11 cellular contexts compared by ENCODE assay signal in the genomic region with DNA sequence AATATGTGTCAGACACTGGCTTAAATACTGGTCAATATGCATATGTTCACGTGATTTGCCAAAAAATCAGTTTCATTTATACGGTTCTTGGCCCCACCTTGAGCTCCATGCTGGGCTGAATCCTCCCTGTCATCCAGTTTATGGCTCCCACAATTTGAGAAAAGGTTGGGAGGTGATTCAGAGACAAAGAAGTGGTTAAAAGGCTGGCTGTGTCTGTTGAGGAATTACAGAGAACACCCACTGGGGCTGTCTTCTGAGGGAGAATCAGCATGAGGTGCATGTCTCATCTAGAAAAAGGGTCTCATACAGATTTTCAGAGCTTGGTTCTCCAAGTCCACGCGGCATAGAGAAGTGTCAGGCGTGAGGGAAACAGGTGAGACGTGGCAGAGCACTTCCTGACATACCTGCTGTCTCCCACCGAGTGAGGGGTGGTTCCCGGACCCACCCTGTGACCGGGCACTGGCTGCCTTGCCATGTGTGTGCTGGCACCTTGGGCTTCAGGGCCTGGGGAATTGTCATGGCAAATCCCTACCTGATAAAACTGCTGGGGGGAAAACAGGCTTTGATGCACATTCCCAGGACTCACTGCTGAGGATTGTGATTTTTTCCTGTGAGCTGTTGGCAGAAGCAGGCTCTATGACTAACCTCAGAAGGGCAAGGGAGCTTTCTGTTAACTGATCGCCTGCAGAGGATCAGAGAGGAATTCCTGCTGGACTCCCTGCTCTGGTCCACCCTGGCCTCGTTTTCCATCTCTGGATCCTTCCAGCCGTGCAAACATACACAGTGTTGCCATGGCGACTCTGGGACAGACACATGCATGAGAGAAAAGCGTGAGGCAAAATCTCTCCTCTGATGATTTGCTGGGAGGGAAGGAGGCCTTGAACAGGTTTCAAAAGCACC.
DNase-seq lines count a peak whose midpoint lies in the region; ATAC-seq, FAIRE-seq and TF ChIP-seq lines count a peak whose summit lies in the region.
"Had no signal": no experiment of that assay in that cellular context is flagged by ENCODE, and none has a peak within 500 bp of the region (broad histone marks: within the 10 kb centered on the region; RNA-seq: fewer than 3 reads in every experiment).

No MANE protein-coding gene starts in this region.

- POLR2A ChIA-PET in H1 (lab: Charles Lee; ENCODE audit: partially characterized antibody) = no interaction called here

- H3K79me2 ChIP-seq in H1 (ENCODE audit: control insufficient read depth in 1 of 2, insufficient read depth in 2 of 2, low read length in 2 of 2) = no peaks in the 10 kb centered on the region

- no peak overlapping the region for H3K18ac ChIP-seq in H1 (ENCODE audit: extremely low read depth, low read length)

- WGBS in H1 (ENCODE audit: extremely low coverage in 1 of 2, insufficient coverage in 1 of 2, insufficient read length in 1 of 2, insufficient replicate concordance in 2 of 2, low coverage in 1 of 2, low lambda C conversion rate in 2 of 2, missing lambda C conversion rate in 1 of 2), 2 experiments = 86% methylated on average over 14 of the region's 14 CpGs; no CpG with 5 or more reads in 1 of the 2 experiments
- WGBS in aorta, 2 donors = 45% methylated on average over 14 of the region's 14 CpGs

- no peak for TF ChIP-seq RAD21 in H1 (IDR thresholded peaks at IDR 0.05 in 1 of 2, conservative IDR thresholded peaks at IDR 0.05 in 1 of 2; ENCODE audit: low read depth in 2 of 2, low read length in 2 of 2)

- H3K9me3 ChIP-seq in H1 (ENCODE audit: insufficient read depth in 2 of 2, low read depth in 1 of 2, low read length in 1 of 2) (no peaks in the 10 kb centered on the region), aorta (ENCODE audit: control insufficient read depth, low read length) (no peaks in the 10 kb centered on the region)
- H3K9me3 ChIP-seq: HAP-1 had no signal

- no peak overlapping the region for H3K27ac ChIP-seq in H1 (ENCODE audit: low read depth, low read length)
- peak overlapping the region in 1 of 2 donors; percentile 92 for H3K27ac ChIP-seq in aorta (ENCODE audit: low read depth in 1 of 2, low read length in 2 of 2)

- H3K14ac ChIP-seq in H1 (ENCODE audit: insufficient read length) = no peak overlapping the region

- no peak overlapping the region for H3K56ac ChIP-seq in H1 (replicated peaks; ENCODE audit: insufficient read length, low read depth, low read length)

- H3K23ac ChIP-seq in H1 (ENCODE audit: insufficient read length) = no peak overlapping the region

- H2BK12ac ChIP-seq in H1 (ENCODE audit: low read depth, low read length) = no peak overlapping the region

- no peak overlapping the region for H4K91ac ChIP-seq in H1 (replicated peaks; ENCODE audit: insufficient read length, low read length)

- no peak overlapping the region for H3K4ac ChIP-seq in H1 (replicated peaks; ENCODE audit: insufficient read length, low read depth, low read length)

- H4K5ac ChIP-seq in H1 (ENCODE audit: insufficient read length, low read depth, low read length) = no peak overlapping the region

- CTCF ChIA-PET in H1 (lab: Charles Lee; ENCODE audit: partially characterized antibody) = interaction anchor here (0.5 kb wide), 1 partner anchor 240 kb away, joined by 3 read pairs; no protein-coding TSS in a partner anchor

- TF ChIP-seq POLR2A in H1 (IDR thresholded peaks at IDR 0.05; ENCODE audit: control extremely low read depth in 1 of 2, low read depth in 2 of 2, low read length in 2 of 2) (no peak), erythroblast (IDR thresholded peaks at IDR 0.05; ENCODE audit: low read length) (no peak)

- no peak overlapping the region for H2BK120ac ChIP-seq in H1 (replicated peaks; ENCODE audit: low read depth, low read length)

- intact Hi-C loops in aorta (cut with DNase I) = loop anchor here (5.0 to 10.0 kb wide), 2 partner anchors 60 to 223 kb away; no protein-coding TSS in a partner anchor

- no peak overlapping the region for H3K9ac ChIP-seq in H1 (replicated peaks in 1 of 4; ENCODE audit: extremely low read depth in 1 of 4, low read depth in 3 of 4, low read length in 3 of 4)

- H3K36me3 ChIP-seq in H1 (ENCODE audit: control insufficient read depth in 2 of 4, insufficient read depth in 4 of 4, low read length in 3 of 4) = no peaks in the 10 kb centered on the region
- no peaks in the 10 kb centered on the region for H3K36me3 ChIP-seq in aorta (ENCODE audit: control insufficient read depth in 1 of 2, insufficient read depth in 2 of 2, low read length in 1 of 2)
- H3K36me3 ChIP-seq: HAP-1 had no signal

- TF ChIP-seq EP300 in H1 (IDR thresholded peaks at IDR 0.05; ENCODE audit: borderline replicate concordance in 1 of 2, low read depth in 2 of 2, low read length in 2 of 2) = no peak

- no peak for TF ChIP-seq CTCF in H1 (IDR thresholded peaks at IDR 0.05; ENCODE audit: control extremely low read depth in 1 of 3, insufficient read depth in 1 of 3, low read depth in 1 of 3, low read length in 3 of 3)

- no peak for FAIRE-seq in H1 (lab: Jason Lieb, UNC)

- H2BK5ac ChIP-seq in H1 (ENCODE audit: low read depth, low read length) = 0 out of 2 replicates have a peak overlapping the region, but pooled peaks have one; percentile 19

- peak; percentile 63 to 70 for DNase-seq in NCI-H526 (lab: John Stamatoyannopoulos, UW)
- DNase-seq in NCI-H526 treated with DMSO at 0.1 percent for 48 hours (lab: John Stamatoyannopoulos, UW) = no peak
- no peak for DNase-seq in H1 (ENCODE audit: low read depth in 1 of 2, low spot score in 2 of 2)
- peak; percentile 6 for DNase-seq in midbrain (lab: John Stamatoyannopoulos, UW)
- peak; percentile 81 to 85 for DNase-seq in aorta
- DNase-seq in stimulated activated CD4-positive, alpha-beta T cell treated with anti-CD3 and anti-CD28 coated beads, Interleukin-4, amount 100 ng/mL, for 4 hours = no peak
- no peak for DNase-seq in C1 segment of cervical spinal cord (lab: John Stamatoyannopoulos, UW)
- DNase-seq in erythroblast (lab: John Stamatoyannopoulos, UW) = no peak
- DNase-seq: activated T-cell treated with anti-CD3 and anti-CD28 coated beads, Interleukin-2, amount 50 U/mL, for 48 hours; stimulated activated CD8-positive, alpha-beta memory T cell treated with anti-CD3 and anti-CD28 coated beads, Interleukin-4, amount 100 ng/mL, for 48 hours had no signal

- no peaks in the 10 kb centered on the region for H3K79me1 ChIP-seq in H1 (ENCODE audit: low read depth, low read length)

- no peak overlapping the region for H2AFZ ChIP-seq in H1 (ENCODE audit: low read length)

- no peak overlapping the region for H2BK20ac ChIP-seq in H1 (ENCODE audit: low read length)

- H3K4me2 ChIP-seq in H1 (ENCODE audit: insufficient read depth in 1 of 2, low read depth in 2 of 2, low read length in 2 of 2) = no peak overlapping the region

- H2BK15ac ChIP-seq in H1 (ENCODE audit: low read length) = no peak overlapping the region

- H3K4me3 ChIP-seq in H1 (ENCODE audit: extremely low read depth in 1 of 4, insufficient read depth in 2 of 4, low read depth in 3 of 4, low read length in 4 of 4) = no peak overlapping the region
- no peak overlapping the region for H3K4me3 ChIP-seq in aorta (ENCODE audit: low read length in 2 of 2)
- H3K4me3 ChIP-seq: HAP-1 had no signal

- H4K20me1 ChIP-seq in H1 (replicated peaks in 1 of 2; ENCODE audit: control insufficient read depth in 1 of 2, insufficient read depth in 2 of 2, low read length in 2 of 2) = no peaks in the 10 kb centered on the region

- no peak overlapping the region for H4K8ac ChIP-seq in H1 (ENCODE audit: extremely low read depth, insufficient read depth, low read length)

- H2AK5ac ChIP-seq in H1 (ENCODE audit: low read depth, low read length) = no peak overlapping the region

- H3K27me3 ChIP-seq in H1 (replicated peaks in 1 of 4; ENCODE audit: control insufficient read depth in 3 of 4, extremely low read depth in 1 of 4, insufficient read depth in 3 of 4, low read length in 3 of 4) (no peaks in the 10 kb centered on the region), aorta (ENCODE audit: control insufficient read depth in 1 of 2, insufficient read depth in 2 of 2, low read length in 1 of 2) (no peaks in the 10 kb centered on the region)

- H3K23me2 ChIP-seq in H1 (ENCODE audit: low read depth, low read length) = no peaks in the 10 kb centered on the region

- peak; percentile 73 for ATAC-seq in aorta (ENCODE audit: low FRiP score)

- H3K4me1 ChIP-seq in H1 (replicated peaks in 1 of 4; ENCODE audit: control insufficient read depth in 3 of 4, insufficient read depth in 4 of 4, low read length in 3 of 4) (no peaks in the 10 kb centered on the region), aorta (ENCODE audit: control insufficient read depth in 1 of 2, insufficient read depth in 2 of 2, low read length in 2 of 2) (peaks cover 6 to 8% of the 10 kb centered on the region in 2 donors)
- H3K4me1 ChIP-seq: HAP-1 had no signal

TF ChIP-seq in H1, 55 proteins besides CTCF, POLR2A, EP300 and RAD21:
- no peak for TF ChIP-seq SIX5 (IDR thresholded peaks at IDR 0.05; ENCODE audit: low read depth, low read length)
- TF ChIP-seq KDM1A (IDR thresholded peaks at IDR 0.05; ENCODE audit: borderline replicate concordance, low read length) = no peak
- no peak for TF ChIP-seq MAX (IDR thresholded peaks at IDR 0.05)
- TF ChIP-seq, protein P1, sequence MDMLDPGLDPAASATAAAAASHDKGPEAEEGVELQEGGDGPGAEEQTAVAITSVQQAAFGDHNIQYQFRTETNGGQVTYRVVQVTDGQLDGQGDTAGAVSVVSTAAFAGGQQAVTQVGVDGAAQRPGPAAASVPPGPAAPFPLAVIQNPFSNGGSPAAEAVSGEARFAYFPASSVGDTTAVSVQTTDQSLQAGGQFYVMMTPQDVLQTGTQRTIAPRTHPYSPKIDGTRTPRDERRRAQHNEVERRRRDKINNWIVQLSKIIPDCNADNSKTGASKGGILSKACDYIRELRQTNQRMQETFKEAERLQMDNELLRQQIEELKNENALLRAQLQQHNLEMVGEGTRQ (IDR thresholded peaks at IDR 0.05; ENCODE audit: low read length) = no peak
- no peak for TF ChIP-seq ASH2L (IDR thresholded peaks at IDR 0.05; ENCODE audit: low read length)
- TF ChIP-seq HDAC6 (IDR thresholded peaks at IDR 0.05; ENCODE audit: low read depth, low read length) = no peak
- TF ChIP-seq SRF (IDR thresholded peaks at IDR 0.05; ENCODE audit: low read depth, low read length) = no peak
- TF ChIP-seq POLR2AphosphoS5 (IDR thresholded peaks at IDR 0.05; ENCODE audit: low read depth, low read length) = no peak
- no peak for TF ChIP-seq SUZ12 (IDR thresholded peaks at IDR 0.05; ENCODE audit: low read length)
- no peak for TF ChIP-seq JUN (IDR thresholded peaks at IDR 0.05; ENCODE audit: low read depth, low read length)
- TF ChIP-seq HDAC2 (IDR thresholded peaks at IDR 0.05; ENCODE audit: borderline replicate concordance in 1 of 2, low read depth in 2 of 2, low read length in 2 of 2) = no peak

Comparison
In these comparisons a context has a peak if more than half of its experiments do, and no peak if none do; other contexts are left out.
1. DNase-seq: peak in NCI-H526 (2 of 2), midbrain (single experiment) and aorta (2 of 2); none in NCI-H526 treated with DMSO at 0.1 percent for 48 hours (single experiment), H1 (0 of 2), stimulated activated CD4-positive, alpha-beta T cell treated with anti-CD3 and anti-CD28 coated beads, Interleukin-4, amount 100 ng/mL, for 4 hours (0 of 2), C1 segment of cervical spinal cord (0 of 14) and erythroblast (0 of 2).